8 cellular contexts compared by ENCODE assay signal in the genomic region with DNA sequence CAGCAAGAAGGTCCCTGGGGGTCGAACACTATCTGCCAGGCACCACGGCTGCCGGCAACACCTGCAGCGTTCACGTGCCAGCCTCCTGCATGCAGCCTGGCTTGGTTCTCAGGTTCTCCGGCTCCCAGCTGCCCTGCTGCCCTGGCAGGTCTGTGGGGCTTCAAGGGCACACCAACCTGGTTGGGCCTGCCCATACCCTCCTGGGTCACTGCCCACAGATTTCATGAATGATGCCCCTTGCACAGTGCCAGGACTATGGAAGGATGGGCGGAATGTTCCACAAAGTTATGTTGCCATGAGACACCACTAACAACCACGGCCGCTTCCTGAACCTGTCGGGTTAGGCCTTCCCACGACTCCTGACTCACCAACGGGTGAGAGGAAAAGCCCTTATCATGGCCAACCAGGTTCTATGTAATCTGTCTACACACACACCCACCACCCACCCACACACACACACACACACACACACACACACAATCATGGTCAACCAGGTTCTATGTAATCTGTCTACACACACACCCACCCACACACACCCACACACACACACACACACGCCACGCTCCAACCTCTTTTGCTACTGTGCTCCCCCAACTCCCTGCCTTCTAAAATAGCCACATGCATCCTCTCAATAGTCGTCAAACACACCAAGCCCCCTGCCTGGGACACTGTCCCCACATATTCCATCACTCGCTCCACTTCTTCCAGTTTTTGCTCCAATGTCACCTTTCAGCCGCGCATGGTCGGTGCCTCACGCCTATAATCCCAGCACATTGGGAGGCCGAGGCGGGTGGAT. TPM values are rescaled to one million over a fixed set of nuclear protein-coding genes. Genes with fewer than 3 reads are reported as not detected.
DNase-seq lines count a peak whose midpoint lies in the region; ATAC-seq, FAIRE-seq and TF ChIP-seq lines count a peak whose summit lies in the region.

No MANE protein-coding gene starts in this region.

- H3K4me1 Mint-ChIP-seq in T-cell, result peaks cover 8 to 14% (median 10%) of the 10 kb centered on the region in 3 donors

- TF ChIP-seq CTCF in bronchial epithelial cell (IDR thresholded peaks at IDR 0.05; ENCODE audit: insufficient read depth, low read length, severe bottlenecking) (no peak), WERI-Rb-1 (IDR thresholded peaks at IDR 0.05; ENCODE audit: low read depth, low read length) (no peak)

- no peak overlapping the region for H3K27ac Mint-ChIP-seq in T-cell

- no peaks in the 10 kb centered on the region for H3K9me3 Mint-ChIP-seq in T-cell

- H3K27ac ChIP-seq in WERI-Rb-1, result no peak overlapping the region

- CTCF ChIA-PET in T-cell (lab: Charles Lee), result no interaction called here

- H3K36me3 Mint-ChIP-seq in T-cell, result no peaks in the 10 kb centered on the region

- peak; percentile 92 for FAIRE-seq in bronchial epithelial cell (lab: Jason Lieb, UNC)

- H3K4me3 ChIP-seq in bronchial epithelial cell (ENCODE audit: low read depth, low read length) (no peak overlapping the region), WERI-Rb-1 (ENCODE audit: low read depth, low read length) (no peak overlapping the region)

- POLR2A ChIA-PET in T-cell (lab: Charles Lee), result no interaction called here

- H3K36me3 ChIP-seq in bronchial epithelial cell (ENCODE audit: control insufficient read depth, insufficient read depth, low read length), result peaks cover 9% of the 10 kb centered on the region
- no peaks in the 10 kb centered on the region for H3K36me3 ChIP-seq in WERI-Rb-1

- H3K27me3 ChIP-seq in bronchial epithelial cell (ENCODE audit: control insufficient read depth, insufficient read depth, low read length), result no peaks in the 10 kb centered on the region
- H3K27me3 ChIP-seq in WERI-Rb-1 (ENCODE audit: insufficient read depth, low read depth, severe bottlenecking), result no peaks in the 10 kb centered on the region

- peak; percentile 81 for DNase-seq in CD1c-positive myeloid dendritic cell (ENCODE audit: extremely low spot score)
- DNase-seq in NCI-H2107 (lab: John Stamatoyannopoulos, UW), result peak; percentile 27
- peak; percentile 93 for DNase-seq in bronchial epithelial cell (ENCODE audit: low read depth)
- peak; percentile 93 for DNase-seq in myocyte (ENCODE audit: low read depth)
- DNase-seq in RKO (ENCODE audit: low spot score), result no peak
- DNase-seq in T-cell, result no peak
- DNase-seq in effector CD8-positive, alpha-beta T cell (lab: John Stamatoyannopoulos, UW), result no peak
- no peak for DNase-seq in WERI-Rb-1

- ATAC-seq in T-cell (replicated peaks in 1 of 4), result no peak

- no peaks in the 10 kb centered on the region for H3K9me3 ChIP-seq in WERI-Rb-1 (ENCODE audit: severe bottlenecking)

- H3K4me3 Mint-ChIP-seq in T-cell, result no peak overlapping the region

- no peaks in the 10 kb centered on the region for H3K27me3 Mint-ChIP-seq in T-cell

RNA-seq across cellular contexts. Expression of a gene that starts 32.2 kb away (rescaled TPM):
- 28.7 and 36.1 TPM in 2 replicates for total RNA-seq in bronchial epithelial cell
- total RNA-seq in myocyte, result 221 and 384 TPM in 2 replicates
- 653 TPM for polyA plus RNA-seq in myocyte (2012)
- total RNA-seq in T-cell, result 1 to 10 TPM; 4.4 to 9.3 (median 7.9) TPM

Comparison
In these comparisons a context has a peak if more than half of its experiments do, and no peak if none do; other contexts are left out.
1. DNase-seq: peak in CD1c-positive myeloid dendritic cell (single experiment), NCI-H2107 (single experiment), bronchial epithelial cell (single experiment) and myocyte (single experiment); none in RKO (single experiment), T-cell (0 of 34), effector CD8-positive, alpha-beta T cell (single experiment) and WERI-Rb-1 (single experiment).